Comparison of ENCODE assay signal across 8 cellular contexts in the genomic region with DNA sequence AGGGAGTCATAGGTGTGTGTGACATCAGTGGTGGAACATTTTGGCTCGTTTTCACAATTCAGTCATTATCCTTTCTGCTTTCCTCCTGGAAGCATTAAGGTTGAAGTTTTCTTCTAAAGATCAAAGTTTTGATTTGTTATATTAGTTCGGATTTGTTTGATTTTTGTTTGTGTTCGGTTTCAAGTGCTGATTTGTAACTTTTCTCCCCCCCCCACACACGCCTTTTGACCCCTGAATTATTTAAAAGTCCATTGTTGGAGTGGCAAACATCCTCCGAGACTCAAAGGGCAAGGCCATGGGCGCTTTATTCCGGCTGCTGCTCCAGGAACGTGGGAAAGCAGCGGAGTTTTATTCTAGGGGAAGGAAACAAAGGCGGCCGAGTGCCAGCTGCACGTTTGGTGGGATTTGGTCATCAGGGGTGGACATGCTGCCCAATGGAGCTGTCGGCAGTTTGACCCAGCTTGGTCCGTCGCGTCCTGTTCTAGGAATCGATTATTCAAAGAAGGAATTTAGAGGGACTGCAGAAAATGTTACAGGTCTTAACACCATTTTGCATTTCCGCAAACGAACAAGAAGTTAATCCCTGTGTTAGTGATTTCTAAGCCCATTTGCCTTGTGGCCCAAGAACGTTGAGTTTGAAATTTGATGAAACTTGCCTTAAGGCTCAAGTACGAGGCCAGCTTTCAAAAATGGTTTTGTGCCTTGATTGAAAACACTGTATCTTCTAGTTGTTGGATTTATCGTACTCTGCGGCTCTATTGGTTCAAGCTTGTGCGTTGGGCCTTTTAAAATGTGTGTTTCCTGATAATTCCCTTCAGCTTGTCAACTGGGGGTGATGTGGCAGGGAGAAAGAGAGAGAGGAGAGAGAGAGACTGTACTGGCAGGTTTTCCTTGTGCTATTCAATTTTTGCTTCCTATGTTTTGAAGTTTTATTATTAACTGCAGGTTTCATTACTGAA. TPM values are rescaled to one million over a fixed set of nuclear protein-coding genes. Genes with fewer than 3 reads are reported as not detected.
DNase-seq lines count a peak whose midpoint lies in the region; ATAC-seq and TF ChIP-seq lines count a peak whose summit lies in the region.

No MANE protein-coding gene starts in this region.

- no peak overlapping the region for H2BK15ac ChIP-seq in mesendoderm (replicated peaks; ENCODE audit: low read depth)

- H3K36me3 Mint-ChIP-seq in type B pancreatic cell: peaks cover 4% of the 10 kb centered on the region

- H2BK120ac ChIP-seq in mesendoderm (ENCODE audit: low read depth, low read length): no peak overlapping the region

- intact Hi-C loops in Panc1 (cut with micrococcal nuclease; ENCODE audit: unreplicated experiment): no loop called here

- no peak overlapping the region for H3K23ac ChIP-seq in mesendoderm (ENCODE audit: low read length)

- H3K27me3 ChIP-seq in Panc1 (ENCODE audit: control insufficient read depth, insufficient read depth, low read length) (no peaks in the 10 kb centered on the region), mesendoderm (ENCODE audit: insufficient read depth, low read length, poor library complexity) (no peaks in the 10 kb centered on the region)

- H3K27ac ChIP-seq in Panc1 (ENCODE audit: low read length) (peak overlapping the region; percentile 96), mesendoderm (ENCODE audit: low read depth, low read length) (peak overlapping the region; percentile 81)

- H3K4ac ChIP-seq in mesendoderm (ENCODE audit: low read depth, low read length): no peak overlapping the region

- no peaks in the 10 kb centered on the region for H3K27me3 Mint-ChIP-seq in type B pancreatic cell

- peak overlapping the region; percentile 92 for H3K18ac ChIP-seq in mesendoderm (ENCODE audit: low read length)

- H3K79me1 ChIP-seq in mesendoderm (ENCODE audit: low read length): no peaks in the 10 kb centered on the region

- peak overlapping the region; percentile 71 for H3K4me2 ChIP-seq in mesendoderm (ENCODE audit: low read length)

- no peak for TF ChIP-seq CTCF in Panc1 (IDR thresholded peaks at IDR 0.05)
- TF ChIP-seq CTCF in type B pancreatic cell (conservative IDR thresholded peaks at IDR 0.05): no peak

- H3K4me3 ChIP-seq in Panc1 (ENCODE audit: low read depth in 2 of 2, low read length in 2 of 2) (peak overlapping the region; percentile 76 to 88), mesendoderm (ENCODE audit: low read length) (peak overlapping the region; percentile 69)

- BruUV-seq in Panc1 (replicated peaks; lab: Mats Ljungman, UMichigan): TSS peak; percentile 82

- CTCF ChIA-PET in Panc1 (lab: Charles Lee): no interaction called here

- H4K8ac ChIP-seq in mesendoderm (ENCODE audit: low read depth, low read length): no peak overlapping the region

- H3K36me3 ChIP-seq in Panc1 (ENCODE audit: control insufficient read depth, insufficient read depth, low read length) (no peaks in the 10 kb centered on the region), mesendoderm (ENCODE audit: control insufficient read depth, insufficient read depth, low read length) (no peaks in the 10 kb centered on the region)

- no peaks in the 10 kb centered on the region for H3K9me3 ChIP-seq in Panc1 (ENCODE audit: control insufficient read depth, insufficient read depth, low read depth, low read length)

- H3K9ac ChIP-seq in mesendoderm (ENCODE audit: low read length): peak overlapping the region; percentile 79

- no peak for ATAC-seq in Panc1
- no peak for ATAC-seq in HG03442 (IDR thresholded peaks at IDR 0.05; ENCODE audit: unreplicated experiment)

- no peak overlapping the region for H2AK5ac ChIP-seq in mesendoderm (ENCODE audit: low read length)

- no peak overlapping the region for H2BK5ac ChIP-seq in mesendoderm (ENCODE audit: low read length)

- WGBS in mesendoderm (ENCODE audit: extremely low coverage, insufficient coverage, low lambda C conversion rate): no CpG with 5 or more reads among the region's 24 CpGs

- no peak overlapping the region for H4K5ac ChIP-seq in mesendoderm (ENCODE audit: low read length)

- POLR2A ChIA-PET in Panc1 (lab: Charles Lee): no interaction called here

- H3K4me1 Mint-ChIP-seq in type B pancreatic cell (ENCODE audit: unreplicated experiment): peaks cover 19% of the 10 kb centered on the region

- DNase-seq in NCI-H510A treated with DMSO at 0.1 percent for 48 hours (lab: John Stamatoyannopoulos, UW) (peak; percentile 10), NCI-H510A (lab: John Stamatoyannopoulos, UW) (no peak), Panc1 (ENCODE audit: low read depth, low spot score) (no peak), ecto neural progenitor cell (ENCODE audit: low spot score) (peak; percentile 48), mesendoderm (no peak), type B pancreatic cell (ENCODE audit: extremely low spot score, unreplicated experiment) (no peak), COR-L47 (lab: John Stamatoyannopoulos, UW) (no peak)

- H3K79me2 ChIP-seq in mesendoderm (ENCODE audit: control insufficient read depth, insufficient read depth, low read length): no peaks in the 10 kb centered on the region

- no peaks in the 10 kb centered on the region for H3K9me3 Mint-ChIP-seq in type B pancreatic cell

- H3K27ac Mint-ChIP-seq in type B pancreatic cell: peak overlapping the region; percentile 56

- H3K4me3 Mint-ChIP-seq in type B pancreatic cell: peak overlapping the region; percentile 90

- H3K56ac ChIP-seq in mesendoderm (ENCODE audit: low read length): peak overlapping the region; percentile 84

- H3K4me1 ChIP-seq in Panc1 (ENCODE audit: control insufficient read depth, insufficient read depth, low read length) (peaks cover 7% of the 10 kb centered on the region; the same call in 1 of the 2 replicates), mesendoderm (ENCODE audit: control insufficient read depth, low read depth, low read length) (no peaks in the 10 kb centered on the region)

- in situ Hi-C loops in Panc1 (cut with HindIII; ENCODE audit: low pct_unique_long_range_greater_than_20kb, low sequenced_read_pairs): no loop called here

RNA-seq across cellular contexts. Expression of a gene that starts 0.6 kb away (rescaled TPM):
- total RNA-seq in Panc1 (2021; ENCODE audit: unreplicated experiment) (8.0 TPM), type B pancreatic cell (ENCODE audit: low replicate concordance) (7.5 and 9.3 TPM in 2 replicates)
- polyA plus RNA-seq in Panc1 (2012; ENCODE audit: insufficient read length): 5.4 TPM
- 2.8 TPM for polyA plus RNA-seq in mesendoderm (2013, experiment 1 of 2)
- 2.7 TPM for polyA plus RNA-seq in mesendoderm (2013, experiment 2 of 2)

Comparison
In these comparisons a context has a peak if more than half of its experiments do, and no peak if none do; other contexts are left out.
1. DNase-seq: peak in NCI-H510A treated with DMSO at 0.1 percent for 48 hours (single experiment) and ecto neural progenitor cell (single experiment); none in NCI-H510A (single experiment), Panc1 (single experiment), mesendoderm (single experiment), type B pancreatic cell (single experiment) and COR-L47 (single experiment).